ENCODE assay signal across 1 cellular context in the genomic region with DNA sequence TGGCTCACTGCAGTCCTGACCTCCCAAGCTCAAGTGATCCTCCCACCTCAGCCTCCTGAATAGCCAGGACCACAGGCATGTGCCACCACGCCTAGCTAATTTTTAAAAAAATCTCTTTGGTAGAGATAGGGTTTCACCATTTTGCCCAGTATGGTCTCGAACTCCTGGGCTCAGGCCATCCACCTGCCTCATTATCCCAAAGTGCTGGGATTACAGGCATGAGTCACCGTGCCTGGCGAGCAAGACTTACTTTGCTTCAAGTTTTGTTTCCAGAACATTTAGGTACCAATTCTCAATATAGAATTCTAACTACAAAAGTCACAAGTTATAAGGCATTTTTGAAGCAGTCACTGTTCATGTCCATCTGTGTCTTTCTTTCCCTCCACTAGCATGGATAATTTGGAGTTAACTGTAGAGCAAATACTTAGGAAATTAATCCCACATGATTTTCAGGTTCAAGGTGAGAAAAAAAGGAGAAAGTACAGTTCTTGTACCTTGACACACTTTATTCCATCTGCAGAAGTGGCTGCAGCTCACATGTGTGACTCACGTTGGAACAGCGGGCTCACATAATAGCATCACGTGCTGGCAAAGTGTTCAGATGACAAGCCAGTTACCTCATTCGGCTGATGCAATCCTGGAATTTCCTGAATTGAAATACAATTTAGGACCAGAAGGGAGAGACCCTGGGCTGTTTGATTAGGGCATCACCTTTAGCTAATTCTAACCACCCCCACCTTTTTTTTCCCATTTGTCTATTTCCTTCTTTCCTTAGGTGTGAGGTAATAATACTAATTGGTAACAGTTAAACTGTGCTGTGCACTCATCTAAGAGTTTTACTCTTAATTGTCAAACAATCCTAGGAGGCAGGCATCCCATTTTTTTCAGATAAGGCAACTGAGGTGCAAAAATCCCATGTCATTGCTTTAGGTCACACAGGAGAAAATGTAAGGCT.
A peak's percentile ranks its signal among the peaks of the same experiment; 100 is the strongest.
TF ChIP-seq lines count a peak whose summit lies in the region.

No MANE protein-coding gene starts in this region.

TF ChIP-seq in K562, 482 proteins besides CTCF, POLR2A, EP300 and RAD21 (continued from another document and continues in another):
- TF ChIP-seq, protein P1, sequence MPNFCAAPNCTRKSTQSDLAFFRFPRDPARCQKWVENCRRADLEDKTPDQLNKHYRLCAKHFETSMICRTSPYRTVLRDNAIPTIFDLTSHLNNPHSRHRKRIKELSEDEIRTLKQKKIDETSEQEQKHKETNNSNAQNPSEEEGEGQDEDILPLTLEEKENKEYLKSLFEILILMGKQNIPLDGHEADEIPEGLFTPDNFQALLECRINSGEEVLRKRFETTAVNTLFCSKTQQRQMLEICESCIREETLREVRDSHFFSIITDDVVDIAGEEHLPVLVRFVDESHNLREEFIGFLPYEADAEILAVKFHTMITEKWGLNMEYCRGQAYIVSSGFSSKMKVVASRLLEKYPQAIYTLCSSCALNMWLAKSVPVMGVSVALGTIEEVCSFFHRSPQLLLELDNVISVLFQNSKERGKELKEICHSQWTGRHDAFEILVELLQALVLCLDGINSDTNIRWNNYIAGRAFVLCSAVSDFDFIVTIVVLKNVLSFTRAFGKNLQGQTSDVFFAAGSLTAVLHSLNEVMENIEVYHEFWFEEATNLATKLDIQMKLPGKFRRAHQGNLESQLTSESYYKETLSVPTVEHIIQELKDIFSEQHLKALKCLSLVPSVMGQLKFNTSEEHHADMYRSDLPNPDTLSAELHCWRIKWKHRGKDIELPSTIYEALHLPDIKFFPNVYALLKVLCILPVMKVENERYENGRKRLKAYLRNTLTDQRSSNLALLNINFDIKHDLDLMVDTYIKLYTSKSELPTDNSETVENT (CRISPR knock-in tag; IDR thresholded peaks at IDR 0.05), result no peak
- TF ChIP-seq ZNF511 (CRISPR knock-in tag; IDR thresholded peaks at IDR 0.05) (no peak), HOMEZ (CRISPR knock-in tag; IDR thresholded peaks at IDR 0.05) (0 out of 2 replicates have a peak, but pooled peaks have one; percentile 20), BRF1 (IDR thresholded peaks at IDR 0.05; ENCODE audit: borderline replicate concordance, extremely low read depth, insufficient read length) (no peak), PRDM10 (IDR thresholded peaks at IDR 0.05; ENCODE audit: partially characterized antibody) (no peak), ZNF507 (tag; conservative IDR thresholded peaks at IDR 0.05) (no peak), TCF3 (CRISPR knock-in tag; IDR thresholded peaks at IDR 0.05) (no peak), MTA3 (IDR thresholded peaks at IDR 0.05; ENCODE audit: borderline replicate concordance) (no peak), PURB (CRISPR knock-in tag; IDR thresholded peaks at IDR 0.05; ENCODE audit: low read depth) (no peak), ZNF644 (tag; IDR thresholded peaks at IDR 0.05; ENCODE audit: low read depth) (peak; percentile 81), PHF21A (IDR thresholded peaks at IDR 0.05; ENCODE audit: borderline replicate concordance, low read depth) (no peak), ZNF197 (CRISPR knock-in tag; IDR thresholded peaks at IDR 0.05; ENCODE audit: low read depth) (peak; percentile 85), ZBED1 (IDR thresholded peaks at IDR 0.05) (no peak), RBM14 (IDR thresholded peaks at IDR 0.05; ENCODE audit: borderline replicate concordance, insufficient read depth, low read depth, low read length) (no peak), TAF9B (IDR thresholded peaks at IDR 0.05; ENCODE audit: partially characterized antibody) (peak; percentile 74), KAT2B (IDR thresholded peaks at IDR 0.05; ENCODE audit: low read depth, low read length) (no peak), MCM3 (IDR thresholded peaks at IDR 0.05) (no peak), CXXC5 (CRISPR knock-in tag; IDR thresholded peaks at IDR 0.05) (peak; percentile 91), CHD7 (IDR thresholded peaks at IDR 0.05; ENCODE audit: low read depth, low read length) (no peak), ZFP1 (CRISPR knock-in tag; IDR thresholded peaks at IDR 0.05) (no peak), HSF4 (CRISPR knock-in tag; IDR thresholded peaks at IDR 0.05; ENCODE audit: borderline replicate concordance) (no peak)
- TF ChIP-seq, protein P2, sequence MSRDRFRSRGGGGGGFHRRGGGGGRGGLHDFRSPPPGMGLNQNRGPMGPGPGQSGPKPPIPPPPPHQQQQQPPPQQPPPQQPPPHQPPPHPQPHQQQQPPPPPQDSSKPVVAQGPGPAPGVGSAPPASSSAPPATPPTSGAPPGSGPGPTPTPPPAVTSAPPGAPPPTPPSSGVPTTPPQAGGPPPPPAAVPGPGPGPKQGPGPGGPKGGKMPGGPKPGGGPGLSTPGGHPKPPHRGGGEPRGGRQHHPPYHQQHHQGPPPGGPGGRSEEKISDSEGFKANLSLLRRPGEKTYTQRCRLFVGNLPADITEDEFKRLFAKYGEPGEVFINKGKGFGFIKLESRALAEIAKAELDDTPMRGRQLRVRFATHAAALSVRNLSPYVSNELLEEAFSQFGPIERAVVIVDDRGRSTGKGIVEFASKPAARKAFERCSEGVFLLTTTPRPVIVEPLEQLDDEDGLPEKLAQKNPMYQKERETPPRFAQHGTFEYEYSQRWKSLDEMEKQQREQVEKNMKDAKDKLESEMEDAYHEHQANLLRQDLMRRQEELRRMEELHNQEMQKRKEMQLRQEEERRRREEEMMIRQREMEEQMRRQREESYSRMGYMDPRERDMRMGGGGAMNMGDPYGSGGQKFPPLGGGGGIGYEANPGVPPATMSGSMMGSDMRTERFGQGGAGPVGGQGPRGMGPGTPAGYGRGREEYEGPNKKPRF (IDR thresholded peaks at IDR 0.05; ENCODE audit: low read depth, low read length), result no peak
- TF ChIP-seq, protein P3, sequence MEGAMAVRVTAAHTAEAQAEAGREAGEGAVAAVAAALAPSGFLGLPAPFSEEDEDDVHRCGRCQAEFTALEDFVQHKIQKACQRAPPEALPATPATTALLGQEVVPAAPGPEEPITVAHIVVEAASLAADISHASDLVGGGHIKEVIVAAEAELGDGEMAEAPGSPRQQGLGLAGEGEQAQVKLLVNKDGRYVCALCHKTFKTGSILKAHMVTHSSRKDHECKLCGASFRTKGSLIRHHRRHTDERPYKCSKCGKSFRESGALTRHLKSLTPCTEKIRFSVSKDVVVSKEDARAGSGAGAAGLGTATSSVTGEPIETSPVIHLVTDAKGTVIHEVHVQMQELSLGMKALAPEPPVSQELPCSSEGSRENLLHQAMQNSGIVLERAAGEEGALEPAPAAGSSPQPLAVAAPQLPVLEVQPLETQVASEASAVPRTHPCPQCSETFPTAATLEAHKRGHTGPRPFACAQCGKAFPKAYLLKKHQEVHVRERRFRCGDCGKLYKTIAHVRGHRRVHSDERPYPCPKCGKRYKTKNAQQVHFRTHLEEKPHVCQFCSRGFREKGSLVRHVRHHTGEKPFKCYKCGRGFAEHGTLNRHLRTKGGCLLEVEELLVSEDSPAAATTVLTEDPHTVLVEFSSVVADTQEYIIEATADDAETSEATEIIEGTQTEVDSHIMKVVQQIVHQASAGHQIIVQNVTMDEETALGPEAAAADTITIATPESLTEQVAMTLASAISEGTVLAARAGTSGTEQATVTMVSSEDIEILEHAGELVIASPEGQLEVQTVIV (CRISPR knock-in tag; IDR thresholded peaks at IDR 0.05; ENCODE audit: borderline replicate concordance), result no peak
